20 cellular contexts compared by ENCODE assay signal in the genomic region with DNA sequence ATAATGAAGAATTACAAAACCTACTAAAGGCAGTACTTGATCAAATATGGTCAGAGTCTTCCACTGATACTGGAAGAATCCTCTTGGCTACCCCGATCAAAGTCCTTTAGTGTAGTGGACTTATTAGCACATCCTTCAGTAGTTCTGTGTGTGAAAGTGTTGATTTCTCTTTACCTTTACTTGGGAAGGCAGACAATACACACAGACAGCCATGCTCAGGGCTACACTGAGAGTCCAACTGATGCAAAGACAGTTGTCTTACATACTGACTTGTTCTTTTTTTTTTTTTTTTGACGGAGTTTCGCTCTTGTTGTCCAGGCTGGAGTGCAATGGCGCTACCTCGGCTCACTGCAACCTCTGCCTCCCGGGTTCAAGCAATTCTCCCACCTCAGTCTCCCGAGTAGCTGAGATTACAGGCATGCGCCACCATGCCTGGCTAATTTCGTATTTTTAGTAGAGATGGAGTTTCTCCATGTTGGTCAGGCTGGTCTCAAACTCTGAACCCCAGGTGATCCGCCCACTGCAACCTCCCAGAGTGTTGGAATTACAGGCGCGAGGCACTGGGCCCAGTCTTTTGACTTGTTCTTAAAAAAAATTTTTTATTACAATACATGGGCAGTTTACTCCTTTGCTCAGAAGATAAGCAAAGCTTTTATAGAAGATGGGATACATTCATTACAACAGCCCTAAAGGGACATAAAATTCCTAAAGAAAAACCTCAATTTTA. TPM values are rescaled to one million over a fixed set of nuclear protein-coding genes. Genes with fewer than 3 reads are reported as not detected.
DNase-seq lines count a peak whose midpoint lies in the region; ATAC-seq and TF ChIP-seq lines count a peak whose summit lies in the region.
"Had no signal": no experiment of that assay in that cellular context is flagged by ENCODE, and none has a peak within 500 bp of the region (broad histone marks: within the 10 kb centered on the region; RNA-seq: fewer than 3 reads in every experiment).

No MANE protein-coding gene starts in this region.

- H3K27ac Mint-ChIP-seq in CD4-positive, CD25-positive, alpha-beta regulatory T cell, result peak overlapping the region in 1 of 3 donors; percentile 82
- H3K27ac Mint-ChIP-seq in T-helper 17 cell (no peak overlapping the region), nephron (no peak overlapping the region)

- peaks cover 17 to 48% (median 24%) of the 10 kb centered on the region in 4 donors for H3K4me1 Mint-ChIP-seq in CD4-positive, CD25-positive, alpha-beta regulatory T cell
- H3K4me1 Mint-ChIP-seq in T-helper 17 cell (peaks cover 39% of the 10 kb centered on the region), nephron (peaks cover 27% of the 10 kb centered on the region)

- CTCF ChIA-PET in A673 (lab: Charles Lee), result no interaction called here

- no peaks in the 10 kb centered on the region for H3K36me3 ChIP-seq in A673 (ENCODE audit: insufficient read depth, low read length, poor library complexity, severe bottlenecking)
- no peaks in the 10 kb centered on the region for H3K36me3 ChIP-seq in CD4-positive, CD25-positive, alpha-beta regulatory T cell (ENCODE audit: control insufficient read depth, insufficient read depth, low read length)
- H3K36me3 ChIP-seq: HAP-1, SJCRH30 had no signal

- peak overlapping the region in 3 of 4 donors; percentile 5 to 50 (median 11) for H3K4me3 Mint-ChIP-seq in CD4-positive, CD25-positive, alpha-beta regulatory T cell
- H3K4me3 Mint-ChIP-seq in T-helper 17 cell (peak overlapping the region; percentile 52), nephron (peak overlapping the region; percentile 53 to 65 (median 58))

- H3K27ac ChIP-seq in A673 (ENCODE audit: low read depth, low read length, poor library complexity, severe bottlenecking), result peak overlapping the region; percentile 26
- H3K27ac ChIP-seq in CD4-positive, CD25-positive, alpha-beta regulatory T cell (ENCODE audit: insufficient read depth, low read length, poor library complexity, severe bottlenecking), result no peak overlapping the region
- H3K27ac ChIP-seq: C4-2B, GM23248, SJCRH30 had no signal

- DNase-seq in A673 (ENCODE audit: low spot score), result no peak
- DNase-seq in CD4-positive, CD25-positive, alpha-beta regulatory T cell, result no peak
- DNase-seq in T-helper 17 cell, result no peak
- DNase-seq in amniotic stem cell (lab: John Stamatoyannopoulos, UW), result no peak
- DNase-seq: ACHN, Caco-2, GM23248, NCI-H1105 treated with DMSO at 0.1 percent for 48 hours, NCI-H1694, NCI-H2081 treated with DMSO at 0.1 percent for 48 hours, NCI-H748 treated with DMSO at 0.1 percent for 48 hours, RPMI8226, SJCRH30 had no signal

- no peak overlapping the region for H3K4me3 ChIP-seq in A673 (ENCODE audit: low read depth, low read length, poor library complexity, severe bottlenecking)
- H3K4me3 ChIP-seq in CD4-positive, CD25-positive, alpha-beta regulatory T cell (ENCODE audit: low read depth, low read length), result no peak overlapping the region
- H3K4me3 ChIP-seq: GM23248, HAP-1, K562, SJCRH30 had no signal

- TF ChIP-seq CTCF in A673 (conservative IDR thresholded peaks at IDR 0.05; ENCODE audit: low read depth, low read length) (no peak), nephron (IDR thresholded peaks at IDR 0.05; ENCODE audit: unreplicated experiment in 3 of 3) (no peak)

- no peaks in the 10 kb centered on the region for H3K9me3 ChIP-seq in A673 (ENCODE audit: low read depth, low read length, poor library complexity, severe bottlenecking)
- H3K9me3 ChIP-seq in CD4-positive, CD25-positive, alpha-beta regulatory T cell (ENCODE audit: control insufficient read depth in 2 of 2, low read length in 2 of 2), result no peaks in the 10 kb centered on the region
- no peaks in the 10 kb centered on the region for H3K9me3 ChIP-seq in T-helper 17 cell (ENCODE audit: control insufficient read depth, low read length, poor library complexity, severe bottlenecking)
- H3K9me3 ChIP-seq: Caco-2, SJCRH30 had no signal

- no peaks in the 10 kb centered on the region for H3K36me3 Mint-ChIP-seq in CD4-positive, CD25-positive, alpha-beta regulatory T cell
- H3K36me3 Mint-ChIP-seq in T-helper 17 cell (ENCODE audit: low read depth), result no peaks in the 10 kb centered on the region
- H3K36me3 Mint-ChIP-seq in nephron (ENCODE audit: low read depth), result no peaks in the 10 kb centered on the region

- intact Hi-C loops in A673 (cut with micrococcal nuclease; ENCODE audit: unreplicated experiment), result no loop called here

- H3K9me3 Mint-ChIP-seq in CD4-positive, CD25-positive, alpha-beta regulatory T cell, result no peaks in the 10 kb centered on the region
- H3K9me3 Mint-ChIP-seq in nephron, result no peaks in the 10 kb centered on the region

- no TSS peak for BruUV-seq in A673 (replicated peaks; lab: Mats Ljungman, UMichigan)

- POLR2A ChIA-PET in A673 (lab: Charles Lee; ENCODE audit: low non-redundant PET), result no interaction called here

- no peak for ATAC-seq in CD4-positive, CD25-positive, alpha-beta regulatory T cell (ENCODE audit: low read depth in 2 of 2)
- ATAC-seq in T-helper 17 cell, result no peak
- ATAC-seq in HG03196 (IDR thresholded peaks at IDR 0.05; ENCODE audit: unreplicated experiment), result no peak
- ATAC-seq in GM19463 (IDR thresholded peaks at IDR 0.05; ENCODE audit: unreplicated experiment), result no peak
- ATAC-seq in GM19455 (IDR thresholded peaks at IDR 0.05; ENCODE audit: unreplicated experiment), result no peak
- ATAC-seq: K562 had no signal

- H3K4me1 ChIP-seq in A673 (ENCODE audit: insufficient read depth, low read length, poor library complexity, severe bottlenecking), result peaks cover 29% of the 10 kb centered on the region
- peaks cover 31% of the 10 kb centered on the region for H3K4me1 ChIP-seq in CD4-positive, CD25-positive, alpha-beta regulatory T cell (ENCODE audit: control insufficient read depth, insufficient read depth, low read length, poor library complexity, severe bottlenecking)

- H3K27me3 Mint-ChIP-seq in CD4-positive, CD25-positive, alpha-beta regulatory T cell, result peaks cover 7% of the 10 kb centered on the region
- H3K27me3 Mint-ChIP-seq in T-helper 17 cell (no peaks in the 10 kb centered on the region), nephron (ENCODE audit: low read depth) (peaks cover 38% of the 10 kb centered on the region)

- no peaks in the 10 kb centered on the region for H3K27me3 ChIP-seq in A673 (replicated peaks; ENCODE audit: insufficient read depth, low read depth, low read length, poor library complexity)
- H3K27me3 ChIP-seq in CD4-positive, CD25-positive, alpha-beta regulatory T cell (ENCODE audit: control insufficient read depth, insufficient read depth, low read length), result no peaks in the 10 kb centered on the region
- H3K27me3 ChIP-seq: SJCRH30 had no signal

RNA-seq across cellular contexts. Expression of a gene that starts 3.5 kb away (rescaled TPM):
- total RNA-seq in A673 (2021), result 216 and 217 TPM in 2 replicates
- total RNA-seq in CD4-positive, CD25-positive, alpha-beta regulatory T cell, result 98.3 TPM
- 100 to 1,000 TPM in 1 of 4 donors, 10 to 100 TPM in 3; 78.5 to 100 (median 95.1) TPM for polyA plus RNA-seq in CD4-positive, CD25-positive, alpha-beta regulatory T cell
- total RNA-seq in T-helper 17 cell, result 100 to 1,000 TPM in 1 of 2 donors, 10 to 100 TPM in 1; 98.4 to 123 TPM

RNA-seq across cellular contexts. Expression of a gene that starts 43.7 kb away (rescaled TPM):
- total RNA-seq in A673 (2021) (5.0 and 7.4 TPM in 2 replicates), T-helper 17 cell (100 to 1,000 TPM; 248 to 359 TPM)
- 411 TPM for total RNA-seq in CD4-positive, CD25-positive, alpha-beta regulatory T cell
- polyA plus RNA-seq in CD4-positive, CD25-positive, alpha-beta regulatory T cell, result 100 to 1,000 TPM; 415 to 519 (median 446) TPM

RNA-seq across cellular contexts. Expression of a gene that starts 59.1 kb away (rescaled TPM):
- 124 and 132 TPM in 2 replicates for total RNA-seq in A673 (2021)
- total RNA-seq in CD4-positive, CD25-positive, alpha-beta regulatory T cell, result 65.8 TPM
- 10 to 100 TPM; 76.3 to 88.9 (median 80.2) TPM for polyA plus RNA-seq in CD4-positive, CD25-positive, alpha-beta regulatory T cell
- 10 to 100 TPM; 62.1 to 73.4 TPM for total RNA-seq in T-helper 17 cell

Comparison
In these comparisons a context has a peak if more than half of its experiments do, and no peak if none do; other contexts are left out.
1. RNA of a gene that starts 43.7 kb away (total RNA-seq): 411 TPM in CD4-positive, CD25-positive, alpha-beta regulatory T cell (single experiment) and 248 to 359 TPM in T-helper 17 cell; 5.0 to 7.4 TPM in A673; every median in the first group is over 10 times any median in the second.
2. Peak in every context shown above with its lines, with median percentiles within 50 percentile points of each other: H3K4me3 Mint-ChIP-seq.